Comparison of ENCODE assay signal across 13 cellular contexts in the genomic region with DNA sequence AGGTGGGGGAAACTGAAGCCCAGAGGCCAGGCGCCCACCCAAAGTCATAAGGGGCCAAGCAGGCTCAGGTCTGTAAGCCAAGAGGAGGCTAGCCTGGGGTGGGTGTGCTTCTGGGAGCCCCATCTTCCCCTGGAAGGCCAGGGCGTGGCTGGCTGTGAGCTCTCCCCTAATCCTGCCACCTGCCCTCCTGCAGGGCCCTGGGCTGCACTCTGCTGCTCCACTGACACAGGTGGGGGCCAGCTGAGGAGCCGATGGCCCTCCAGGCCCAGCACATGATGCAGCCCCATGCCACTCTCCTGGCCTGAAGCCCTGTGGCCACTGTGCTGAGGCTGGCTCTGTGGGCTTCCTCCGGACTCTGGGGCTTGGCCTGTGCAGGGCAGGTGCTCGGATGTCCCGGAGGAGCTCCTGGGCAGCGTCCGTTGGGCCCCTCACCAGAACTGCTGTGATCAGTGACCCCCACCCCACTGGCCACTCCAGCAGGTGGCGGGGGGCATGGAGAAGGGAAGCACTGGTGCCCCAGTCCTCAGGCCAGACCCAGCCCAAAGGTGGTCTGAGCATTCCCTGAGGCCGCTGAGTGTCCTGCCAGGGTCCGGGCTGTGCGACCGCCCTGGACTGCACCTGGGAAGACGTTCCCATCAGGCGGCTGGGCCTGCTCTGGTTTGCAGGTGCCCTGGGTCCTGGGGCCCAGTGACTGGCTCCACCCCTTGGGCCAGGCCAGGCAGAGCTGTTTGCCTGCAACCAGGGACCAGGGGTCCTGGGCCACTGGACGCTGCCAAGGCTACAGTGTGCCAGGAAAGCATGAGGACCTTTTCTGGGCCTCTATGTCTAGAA. TPM values are rescaled to one million over a fixed set of nuclear protein-coding genes. Genes with fewer than 3 reads are reported as not detected.
DNase-seq lines count a peak whose midpoint lies in the region; ATAC-seq, FAIRE-seq and TF ChIP-seq lines count a peak whose summit lies in the region.
"Had no signal": no experiment of that assay in that cellular context is flagged by ENCODE, and none has a peak within 500 bp of the region (broad histone marks: within the 10 kb centered on the region; RNA-seq: fewer than 3 reads in every experiment).

No MANE protein-coding gene starts in this region.

- no peak for TF ChIP-seq EP300 in suprapubic skin (IDR thresholded peaks at IDR 0.05)

- no peak for FAIRE-seq in GM12892 (lab: Jason Lieb, UNC)

- no peak for TF ChIP-seq POLR2A in suprapubic skin (IDR thresholded peaks at IDR 0.05)
- no peak for TF ChIP-seq POLR2A in GM12892 (IDR thresholded peaks at IDR 0.05; ENCODE audit: low read depth, low read length)

- no peak for TF ChIP-seq CTCF in suprapubic skin (IDR thresholded peaks at IDR 0.05)

- intact Hi-C loops in left colon (cut with DNase I, micrococcal nuclease): no loop called here

- WGBS in suprapubic skin: no CpG with 5 or more reads among the region's 16 CpGs

- H3K27me3 ChIP-seq in adipocyte (replicated peaks; ENCODE audit: control insufficient read depth, insufficient read depth, low read length): no peaks in the 10 kb centered on the region
- no peaks in the 10 kb centered on the region for H3K27me3 ChIP-seq in suprapubic skin

- ATAC-seq in left colon (no peak), GM18517 (IDR thresholded peaks at IDR 0.05; ENCODE audit: unreplicated experiment) (no peak)

- H3K9ac ChIP-seq in adipocyte (ENCODE audit: low read length): peak overlapping the region; percentile 98

- H3K36me3 ChIP-seq in adipocyte (ENCODE audit: control insufficient read depth, insufficient read depth, low read length, severe bottlenecking) (peaks cover 8% of the 10 kb centered on the region), suprapubic skin (peaks cover 8% of the 10 kb centered on the region)

- H3K4me1 ChIP-seq in adipocyte (ENCODE audit: control insufficient read depth, insufficient read depth, low read length): peaks cover 62% of the 10 kb centered on the region
- H3K4me1 ChIP-seq in suprapubic skin: peaks cover 82% of the 10 kb centered on the region

- no peak overlapping the region for H3K4me3 ChIP-seq in adipocyte (ENCODE audit: low read length)
- no peak overlapping the region for H3K4me3 ChIP-seq in suprapubic skin

- H3K9me3 ChIP-seq in adipocyte (ENCODE audit: control insufficient read depth, low read length): no peaks in the 10 kb centered on the region
- no peaks in the 10 kb centered on the region for H3K9me3 ChIP-seq in suprapubic skin

- DNase-seq in activated T-cell treated with anti-CD3 and anti-CD28 coated beads, Interleukin-2, amount 50 U/mL, for 1 hour: peak; percentile 31
- no peak for DNase-seq in activated T-cell treated with anti-CD3 and anti-CD28 coated beads for 4 hours
- no peak for DNase-seq in adipocyte (ENCODE audit: low read depth)
- DNase-seq in left colon: peak; percentile 19 to 28
- peak; percentile 74 to 78 for DNase-seq in suprapubic skin (ENCODE audit: low spot score in 2 of 2)
- DNase-seq in GM12892 (ENCODE audit: insufficient read length): no peak
- DNase-seq in UCSD-AML1 (lab: John Stamatoyannopoulos, UW; ENCODE audit: unreplicated experiment): no peak
- DNase-seq: effector CD4-positive, alpha-beta T cell; NCI-H526; SW 1271 had no signal

- no peak overlapping the region for H3K27ac ChIP-seq in suprapubic skin

RNA-seq across cellular contexts. Expression of a gene that starts 8.5 kb away (rescaled TPM):
- total RNA-seq in left colon: 100 to 1,000 TPM in 1 of 2 donors, 10 to 100 TPM in 1; 45.6 to 201 TPM
- total RNA-seq in suprapubic skin: 100 to 1,000 TPM; 103 to 202 (median 143) TPM
- polyA plus RNA-seq in GM12892 (2012; ENCODE audit: missing spikeins): 17.4 TPM

RNA-seq across cellular contexts. Expression of a gene that starts 43.5 kb away (rescaled TPM):
- under 1 TPM; 0.17 to 0.31 TPM for total RNA-seq in left colon
- not detected for total RNA-seq in suprapubic skin
- polyA plus RNA-seq in GM12892 (2012; ENCODE audit: missing spikeins): 0.08 TPM
- total RNA-seq: MCF 10A had no signal
- polyA plus RNA-seq: AG04450 had no signal

RNA-seq across cellular contexts. Expression of a gene that starts 50.6 kb away (rescaled TPM):
- 10 to 100 TPM; 36.7 to 53.8 TPM for total RNA-seq in left colon
- total RNA-seq in suprapubic skin: 10 to 100 TPM in 3 of 4 donors, 1 to 10 TPM in 1; 9.3 to 29.4 (median 21.5) TPM
- 16.7 TPM for polyA plus RNA-seq in GM12892 (2012; ENCODE audit: missing spikeins)

RNA-seq across cellular contexts. Expression of a gene that starts 50.8 kb away (rescaled TPM):
- 10 to 100 TPM; 22.8 to 27.9 TPM for total RNA-seq in left colon
- 10 to 100 TPM; 13.2 to 23.8 (median 16.8) TPM for total RNA-seq in suprapubic skin
- 4.9 TPM for polyA plus RNA-seq in GM12892 (2012; ENCODE audit: missing spikeins)

Comparison
In these comparisons a context has a peak if more than half of its experiments do, and no peak if none do; other contexts are left out.
1. DNase-seq: peak in activated T-cell treated with anti-CD3 and anti-CD28 coated beads, Interleukin-2, amount 50 U/mL, for 1 hour (single experiment), left colon (2 of 2) and suprapubic skin (2 of 2); none in activated T-cell treated with anti-CD3 and anti-CD28 coated beads for 4 hours (single experiment), adipocyte (single experiment), GM12892 (single experiment) and UCSD-AML1 (single experiment).